15 cellular contexts compared by ENCODE assay signal in genomic region chr3:150180349-150180748, GRCh38.
DNase-seq lines count a peak whose midpoint lies in the region; ATAC-seq and TF ChIP-seq lines count a peak whose summit lies in the region.
"Had no signal": no experiment of that assay in that cellular context is flagged by ENCODE, and none has a peak within 500 bp of the region (broad histone marks: within the 10 kb centered on the region; RNA-seq: fewer than 3 reads in every experiment).

No MANE protein-coding gene starts in this region.

- no peak overlapping the region for H4K8ac ChIP-seq in mesenchymal stem cell (ENCODE audit: low read length)

- H3K4me1 ChIP-seq in mesenchymal stem cell (ENCODE audit: control insufficient read depth, insufficient read depth, low read depth, low read length) (peaks cover 11% of the 10 kb centered on the region), right cardiac atrium (ENCODE audit: control insufficient read depth, insufficient read depth, low read length) (no peaks in the 10 kb centered on the region)

- H3K4me3 ChIP-seq in BJ (ENCODE audit: low read depth, low read length) (no peak overlapping the region), mesenchymal stem cell (ENCODE audit: insufficient read depth in 1 of 2, low read depth in 1 of 2, low read length in 2 of 2) (no peak overlapping the region), right cardiac atrium (ENCODE audit: low read length) (no peak overlapping the region)
- H3K4me3 ChIP-seq: left ventricle myocardium inferior, ovary, stomach had no signal

- ATAC-seq in right cardiac atrium = no peak
- ATAC-seq: activated T-helper 17 cell treated with anti-CD3 and anti-CD28 coated beads, Interleukin-2, amount 50 U/mL, for 72 hours had no signal

- H2BK12ac ChIP-seq in mesenchymal stem cell (ENCODE audit: low read length in 2 of 2) = no peak overlapping the region

- POLR2A ChIA-PET in BJ (lab: Charles Lee) = no interaction called here

- H3K36me3 ChIP-seq in BJ (ENCODE audit: control insufficient read depth, insufficient read depth, low read length) = no peaks in the 10 kb centered on the region
- H3K36me3 ChIP-seq in mesenchymal stem cell (ENCODE audit: control insufficient read depth in 1 of 2, insufficient read depth in 2 of 2, low read depth in 1 of 2, low read length in 2 of 2) = no peaks in the 10 kb centered on the region
- H3K36me3 ChIP-seq: left ventricle myocardium inferior, ovary, stomach had no signal

- no peaks in the 10 kb centered on the region for H3K79me1 ChIP-seq in mesenchymal stem cell (replicated peaks; ENCODE audit: low read length, poor library complexity, severe bottlenecking)

- H2BK15ac ChIP-seq in mesenchymal stem cell (ENCODE audit: low read depth, poor library complexity, severe bottlenecking) = no peak overlapping the region

- CTCF ChIA-PET in BJ (lab: Yijun Ruan, JAX) = interaction anchor here (1.1 to 1.8 kb wide), 5 partner anchors 14 to 212 kb away, joined by 3 to 8 read pairs (median 4); no protein-coding TSS in a partner anchor

- H3K27me3 ChIP-seq in BJ (ENCODE audit: control insufficient read depth, insufficient read depth, low read length) = no peaks in the 10 kb centered on the region
- no peaks in the 10 kb centered on the region for H3K27me3 ChIP-seq in mesenchymal stem cell (ENCODE audit: control insufficient read depth in 1 of 2, insufficient read depth in 1 of 2, low read length in 2 of 2)
- H3K27me3 ChIP-seq in right cardiac atrium (ENCODE audit: control insufficient read depth, insufficient read depth) = no peaks in the 10 kb centered on the region
- H3K27me3 ChIP-seq: ovary had no signal

- no peak overlapping the region for H3K23ac ChIP-seq in mesenchymal stem cell (ENCODE audit: low read length in 2 of 2)

- H3K9ac ChIP-seq in mesenchymal stem cell (ENCODE audit: low read length) = no peak overlapping the region

- no peak overlapping the region for H2BK120ac ChIP-seq in mesenchymal stem cell (ENCODE audit: low read depth, low read length)

- WGBS in mesenchymal stem cell = 58% methylated on average over 1 of the region's 1 CpG
- 59% methylated on average over 1 of the region's 1 CpG for WGBS in right cardiac atrium

- no peak overlapping the region for H2BK5ac ChIP-seq in mesenchymal stem cell (ENCODE audit: low read depth, low read length, poor library complexity, severe bottlenecking)

- H3K4me2 ChIP-seq in mesenchymal stem cell (ENCODE audit: low read length, poor library complexity, severe bottlenecking) = no peak overlapping the region

- H3K27ac ChIP-seq in mesenchymal stem cell (ENCODE audit: low read length, poor library complexity, severe bottlenecking) = no peak overlapping the region
- H3K27ac ChIP-seq in right cardiac atrium (ENCODE audit: low read length) = no peak overlapping the region
- H3K27ac ChIP-seq: left ventricle myocardium inferior, ovary, stomach had no signal

- no peak for TF ChIP-seq CTCF in BJ (IDR thresholded peaks at IDR 0.05; ENCODE audit: insufficient read depth, low read depth, low read length)

- no peak overlapping the region for H2AFZ ChIP-seq in mesenchymal stem cell (ENCODE audit: low read depth, low read length)

- H3K14ac ChIP-seq in mesenchymal stem cell (ENCODE audit: low read length in 2 of 2) = no peak overlapping the region

- no peak overlapping the region for H2AK5ac ChIP-seq in mesenchymal stem cell (ENCODE audit: low read length, severe bottlenecking)

- H4K91ac ChIP-seq in mesenchymal stem cell (ENCODE audit: low read length) = no peak overlapping the region

- H3K4ac ChIP-seq in mesenchymal stem cell (ENCODE audit: low read depth in 1 of 2, low read length in 2 of 2) = no peak overlapping the region

- no peak overlapping the region for H3K18ac ChIP-seq in mesenchymal stem cell (ENCODE audit: low read depth in 1 of 2, low read length in 2 of 2)

- H3K9me3 ChIP-seq in mesenchymal stem cell (ENCODE audit: control insufficient read depth, low read length) (no peaks in the 10 kb centered on the region), right cardiac atrium (ENCODE audit: control insufficient read depth, low read length) (no peaks in the 10 kb centered on the region)
- H3K9me3 ChIP-seq: left ventricle myocardium inferior, ovary, stomach had no signal

- DNase-seq in BJ (ENCODE audit: low read depth) (peak; percentile 46), NCI-H2171 (lab: John Stamatoyannopoulos, UW) (peak; percentile 27), dedifferentiated amniotic fluid mesenchymal stem cell (ENCODE audit: extremely low spot score) (peak; percentile 73), mesenchymal stem cell (peak; percentile 68), ureter (ENCODE audit: low spot score) (no peak), right cardiac atrium (no peak), NCI-H128 (lab: John Stamatoyannopoulos, UW; ENCODE audit: unreplicated experiment) (no peak)
- DNase-seq in activated T-cell treated with anti-CD3 and anti-CD28 coated beads, Interleukin-2, amount 50 U/mL, for 48 hours = no peak
- DNase-seq: CD4-positive, CD25-positive, alpha-beta regulatory T cell; foreskin melanocyte; left ventricle myocardium inferior; NCI-H1092 treated with DMSO at 0.1 percent for 48 hours; ovary; stomach had no signal

- intact Hi-C loops in right cardiac atrium (cut with DNase I) = loop anchor here in 2 of 4 donors (5.0 kb wide), 1 partner anchor 213 kb away; no protein-coding TSS in a partner anchor

Comparison
In these comparisons a context has a peak if more than half of its experiments do, and no peak if none do; other contexts are left out.
1. DNase-seq: peak in BJ (single experiment), NCI-H2171 (single experiment), dedifferentiated amniotic fluid mesenchymal stem cell (single experiment) and mesenchymal stem cell (single experiment); none in ureter (single experiment), activated T-cell treated with anti-CD3 and anti-CD28 coated beads, Interleukin-2, amount 50 U/mL, for 48 hours (0 of 2), right cardiac atrium (0 of 3) and NCI-H128 (single experiment).